Comparison of ENCODE assay signal across 26 cellular contexts in the genomic region with DNA sequence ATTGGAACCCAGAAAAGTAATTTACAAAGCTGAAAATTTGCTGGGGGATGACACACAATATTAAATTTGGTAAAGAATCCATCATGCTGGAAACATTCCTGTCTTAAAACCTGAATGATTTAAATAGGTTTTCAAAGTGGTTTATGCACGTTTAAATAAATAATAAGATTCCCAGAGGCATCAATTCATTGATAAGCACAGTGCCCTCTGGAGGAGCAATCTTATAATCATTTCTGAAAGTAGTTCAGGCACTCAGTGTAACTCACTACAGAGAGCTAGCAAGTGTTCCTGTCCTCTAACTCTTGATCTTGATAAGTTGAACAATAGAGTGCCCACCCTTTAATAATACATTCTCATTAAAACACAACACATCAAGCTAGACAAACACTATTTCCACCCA. TPM values are rescaled to one million over a fixed set of nuclear protein-coding genes. Genes with fewer than 3 reads are reported as not detected.
A peak's percentile ranks its signal among the peaks of the same experiment; 100 is the strongest.
DNase-seq lines count a peak whose midpoint lies in the region; ATAC-seq and TF ChIP-seq lines count a peak whose summit lies in the region.
"Had no signal": no experiment of that assay in that cellular context is flagged by ENCODE, and none has a peak within 500 bp of the region (broad histone marks: within the 10 kb centered on the region; RNA-seq: fewer than 3 reads in every experiment).

No MANE protein-coding gene starts in this region.

- H3K36me3 Mint-ChIP-seq in H9 (ENCODE audit: insufficient read depth in 1 of 3, low read depth in 3 of 3): peaks cover 0 to 5% (median 0%) of the 10 kb centered on the region in 3 experiments; a peak in 2 of 7 replicates
- H3K36me3 Mint-ChIP-seq in neural progenitor cell: no peaks in the 10 kb centered on the region
- H3K36me3 Mint-ChIP-seq: activated naive CD4-positive, alpha-beta T cell treated with anti-CD3 and anti-CD28 coated beads, Interleukin-2, amount 50 U/mL, for 24 hours; CD8-positive, alpha-beta T cell; immature natural killer cell; natural killer cell treated with Interleukin-12 subunit alpha and Interleukin-12 subunit beta and Interleukin-15 and Interleukin-18, amount 100 ng/mL, for 72 hours had no signal

- no peak overlapping the region for H3K4me3 ChIP-seq in BE2C (ENCODE audit: low read depth, low read length)
- no peak overlapping the region for H3K4me3 ChIP-seq in RWPE2 (ENCODE audit: severe bottlenecking)
- no peak overlapping the region for H3K4me3 ChIP-seq in neural progenitor cell
- H3K4me3 ChIP-seq: gastroesophageal sphincter, ovary, smooth muscle cell, testis had no signal

- H3K56ac ChIP-seq in H9 (ENCODE audit: insufficient read length, low read depth, low read length): no peak overlapping the region

- DNase-seq in BE2C (no peak), H9 (no peak), RWPE2 (ENCODE audit: low spot score) (no peak), neural progenitor cell (ENCODE audit: low spot score) (no peak), HK-2 (ENCODE audit: unreplicated experiment) (no peak), UCSD-AML1 (lab: John Stamatoyannopoulos, UW; ENCODE audit: unreplicated experiment) (no peak)
- DNase-seq: CD8-positive, alpha-beta T cell; HCEC 1CT; hippocampal formation; immature natural killer cell; IMR-90; left cardiac atrium; NCI-H1105; NCI-H1930; NCI-H2171 treated with DMSO at 0.1 percent for 48 hours; NK-92 treated with Interleukin-12 subunit alpha and Interleukin-12 subunit beta, amount 100 ng/mL, for 24 hours; ovary; retina; SHP77; stimulated activated naive CD8-positive, alpha-beta T cell treated with anti-CD3 and anti-CD28 coated beads, Interleukin-15, Interleukin-2, amounts not matched to agents 100 U/mL and 50 U/mL, for 24 hours; testis had no signal

- H4K8ac ChIP-seq in H9 (replicated peaks; ENCODE audit: insufficient read length, low read depth, low read length): no peak overlapping the region

- H2BK20ac ChIP-seq in H9 (ENCODE audit: low read depth, low read length, poor library complexity, severe bottlenecking): no peak overlapping the region

- H3K4me3 Mint-ChIP-seq in H9 (no peak overlapping the region), neural progenitor cell (no peak overlapping the region)
- H3K4me3 Mint-ChIP-seq: activated naive CD4-positive, alpha-beta T cell treated with anti-CD3 and anti-CD28 coated beads, Interleukin-2, amount 50 U/mL, for 24 hours; CD8-positive, alpha-beta T cell; immature natural killer cell; natural killer cell treated with Interleukin-12 subunit alpha and Interleukin-12 subunit beta and Interleukin-15 and Interleukin-18, amount 100 ng/mL, for 72 hours had no signal

- H4K5ac ChIP-seq in H9 (ENCODE audit: insufficient read length, low read depth, low read length): no peak overlapping the region

- H3K9ac ChIP-seq in H9 (ENCODE audit: extremely low read depth, insufficient read length, low read length) (no peak overlapping the region), neural progenitor cell (no peak overlapping the region)

- no peak overlapping the region for H2BK12ac ChIP-seq in H9 (ENCODE audit: insufficient read length, low read depth, low read length)

- H3K23me2 ChIP-seq in H9 (ENCODE audit: insufficient read length, low read depth, low read length, poor library complexity, severe bottlenecking): no peaks in the 10 kb centered on the region

- no peak overlapping the region for H4K91ac ChIP-seq in H9 (ENCODE audit: insufficient read length, low read depth, low read length)

- H3K4me1 Mint-ChIP-seq in H9 (peaks cover 5 to 9% of the 10 kb centered on the region in 2 experiments), neural progenitor cell (no peaks in the 10 kb centered on the region)
- H3K4me1 Mint-ChIP-seq: activated naive CD4-positive, alpha-beta T cell treated with anti-CD3 and anti-CD28 coated beads, Interleukin-2, amount 50 U/mL, for 24 hours; immature natural killer cell had no signal

- H3K9me3 Mint-ChIP-seq in H9: peaks cover 7 to 8% of the 10 kb centered on the region in 2 experiments
- no peaks in the 10 kb centered on the region for H3K9me3 Mint-ChIP-seq in neural progenitor cell
- H3K9me3 Mint-ChIP-seq: activated naive CD4-positive, alpha-beta T cell treated with anti-CD3 and anti-CD28 coated beads, Interleukin-2, amount 50 U/mL, for 24 hours; immature natural killer cell; natural killer cell treated with Interleukin-12 subunit alpha and Interleukin-12 subunit beta and Interleukin-15 and Interleukin-18, amount 100 ng/mL, for 72 hours had no signal

- no peak overlapping the region for H3K4me2 ChIP-seq in H9 (ENCODE audit: insufficient read depth, insufficient read length, low read length)
- H3K4me2 ChIP-seq in neural progenitor cell: no peak overlapping the region
- H3K4me2 ChIP-seq: smooth muscle cell had no signal

- H3K27me3 ChIP-seq in BE2C: no peaks in the 10 kb centered on the region
- no peaks in the 10 kb centered on the region for H3K27me3 ChIP-seq in H9 (ENCODE audit: insufficient read depth, low read length)
- H3K27me3 ChIP-seq in RWPE2 (ENCODE audit: insufficient read depth, poor library complexity, severe bottlenecking): no peaks in the 10 kb centered on the region
- no peaks in the 10 kb centered on the region for H3K27me3 ChIP-seq in neural progenitor cell
- H3K27me3 ChIP-seq: ovary, testis had no signal

- H3K36me3 ChIP-seq in BE2C (no peaks in the 10 kb centered on the region), RWPE2 (ENCODE audit: low read depth) (no peaks in the 10 kb centered on the region), neural progenitor cell (no peaks in the 10 kb centered on the region)
- H3K36me3 ChIP-seq: gastroesophageal sphincter, ovary had no signal

- H3K79me2 ChIP-seq in H9 (ENCODE audit: insufficient read depth, low read length) (no peaks in the 10 kb centered on the region), neural progenitor cell (ENCODE audit: low read depth) (no peaks in the 10 kb centered on the region)

- H4K20me1 ChIP-seq in H9 (ENCODE audit: control insufficient read depth, insufficient read depth, insufficient read length) (no peaks in the 10 kb centered on the region), neural progenitor cell (ENCODE audit: low read depth) (no peaks in the 10 kb centered on the region)

- no peak overlapping the region for H3K4ac ChIP-seq in H9 (ENCODE audit: low read depth, low read length)

- no peak overlapping the region for H2AK5ac ChIP-seq in H9 (ENCODE audit: insufficient read length, low read length)

- no CpG with 5 or more reads among the region's 1 CpG for WGBS in H9 (ENCODE audit: extremely low coverage, insufficient read length, low lambda C conversion rate)

- TF ChIP-seq CTCF in BE2C (IDR thresholded peaks at IDR 0.05; ENCODE audit: low read depth, low read length) (0 out of 2 replicates have a peak, but pooled peaks have one; percentile 1), H9 (conservative IDR thresholded peaks at IDR 0.05) (peak; percentile 61), RWPE2 (IDR thresholded peaks at IDR 0.05; ENCODE audit: poor library complexity, severe bottlenecking) (peak; percentile 40), neural progenitor cell (IDR thresholded peaks at IDR 0.05) (peak; percentile 50)

- no peak overlapping the region for H3K14ac ChIP-seq in H9 (ENCODE audit: insufficient read depth, low read length)

- no peak overlapping the region for H2BK15ac ChIP-seq in H9 (ENCODE audit: low read depth, low read length)

- no peak overlapping the region for H2BK5ac ChIP-seq in H9 (ENCODE audit: insufficient read length, low read length)

- no peak overlapping the region for H3T11ph ChIP-seq in H9 (ENCODE audit: low read length)

- H2BK120ac ChIP-seq in H9 (ENCODE audit: low read depth, low read length, poor library complexity, severe bottlenecking): no peak overlapping the region

- ATAC-seq in RWPE2 (ENCODE audit: low read depth) (no peak), GM21360 (IDR thresholded peaks at IDR 0.05; ENCODE audit: unreplicated experiment) (no peak)
- ATAC-seq: CD8-positive, alpha-beta T cell; gastroesophageal sphincter; left cardiac atrium; natural killer cell treated with Interleukin-12 subunit alpha and Interleukin-12 subunit beta and Interleukin-15 and Interleukin-18, amount 100 ng/mL, for 72 hours; stimulated activated naive CD8-positive, alpha-beta T cell treated with anti-CD3 and anti-CD28 coated beads, Interleukin-15, Interleukin-2, amounts not matched to agents 100 U/mL and 50 U/mL, for 24 hours had no signal

- no peak overlapping the region for H3K27ac ChIP-seq in H9 (ENCODE audit: insufficient read length, low read depth, low read length)
- H3K27ac ChIP-seq in RWPE2 (ENCODE audit: poor library complexity, severe bottlenecking): no peak overlapping the region
- no peak overlapping the region for H3K27ac ChIP-seq in neural progenitor cell
- H3K27ac ChIP-seq: gastroesophageal sphincter, ovary, testis had no signal

- H2AFZ ChIP-seq in H9 (ENCODE audit: low read length): no peak overlapping the region
- peak overlapping the region; percentile 77 for H2AFZ ChIP-seq in neural progenitor cell (replicated peaks)

- H3K9me3 ChIP-seq in BE2C (no peaks in the 10 kb centered on the region), H9 (ENCODE audit: control insufficient read depth, low read depth, low read length) (no peaks in the 10 kb centered on the region), RWPE2 (ENCODE audit: severe bottlenecking) (no peaks in the 10 kb centered on the region), neural progenitor cell (ENCODE audit: low read depth) (peaks cover 5% of the 10 kb centered on the region)
- H3K9me3 ChIP-seq: gastroesophageal sphincter, ovary, testis had no signal

- H3K4me1 ChIP-seq in BE2C (no peaks in the 10 kb centered on the region), H9 (ENCODE audit: insufficient read depth, low read length) (no peaks in the 10 kb centered on the region), RWPE2 (ENCODE audit: insufficient read depth, poor library complexity, severe bottlenecking) (no peaks in the 10 kb centered on the region), neural progenitor cell (no peaks in the 10 kb centered on the region)
- H3K4me1 ChIP-seq: gastroesophageal sphincter, testis had no signal

- H3K79me1 ChIP-seq in H9 (ENCODE audit: insufficient read depth, low read depth, low read length, poor library complexity, severe bottlenecking): no peaks in the 10 kb centered on the region

- no peaks in the 10 kb centered on the region for H3F3A ChIP-seq in neural progenitor cell (ENCODE audit: low read depth)

- H3K18ac ChIP-seq in H9 (ENCODE audit: insufficient read length, low read depth, low read length): no peak overlapping the region

- H3K27ac Mint-ChIP-seq in H9: no peak overlapping the region
- H3K27ac Mint-ChIP-seq in neural progenitor cell: no peak overlapping the region
- H3K27ac Mint-ChIP-seq: activated naive CD4-positive, alpha-beta T cell treated with anti-CD3 and anti-CD28 coated beads, Interleukin-2, amount 50 U/mL, for 24 hours; CD8-positive, alpha-beta T cell; immature natural killer cell; natural killer cell treated with Interleukin-12 subunit alpha and Interleukin-12 subunit beta and Interleukin-15 and Interleukin-18, amount 100 ng/mL, for 72 hours had no signal

- H3K27me3 Mint-ChIP-seq in H9 (ENCODE audit: low read depth): no peaks in the 10 kb centered on the region; the same call in 1 of the 2 replicates
- peaks cover 4% of the 10 kb centered on the region for H3K27me3 Mint-ChIP-seq in neural progenitor cell (ENCODE audit: insufficient read depth, low read depth)

- no peak overlapping the region for H3K23ac ChIP-seq in H9 (ENCODE audit: insufficient read length, low read depth, low read length)

RNA-seq across cellular contexts. Expression of gene SHISA2, which starts 43.5 kb away (rescaled TPM):
- polyA plus RNA-seq in BE2C (2012; ENCODE audit: insufficient read depth, insufficient read length, low read depth): not detected
- total RNA-seq in H9 (2021) (7.4 and 8.1 TPM in 2 replicates), neural progenitor cell (ENCODE audit: low replicate concordance) (367 and 386 TPM in 2 replicates)
- total RNA-seq: IMR-90 had no signal
- polyA plus RNA-seq: immature natural killer cell, IMR-90 had no signal

Comparison
In these comparisons a context has a peak if more than half of its experiments do, and no peak if none do; other contexts are left out.
1. CTCF ChIP-seq: peak in every context shown above with its lines; median percentile 61 in H9; 50 in neural progenitor cell; 40 in RWPE2; 1 in BE2C.
2. RNA of gene SHISA2, which starts 43.5 kb away (total RNA-seq): 367 to 386 TPM in neural progenitor cell; 7.4 to 8.1 TPM in H9; every median in the first group is over 10 times any median in the second.